ENCODE assay signal across 26 cellular contexts in genomic region chr20:60035-60918, GRCh38. TPM values are rescaled to one million over a fixed set of nuclear protein-coding genes. Genes with fewer than 3 reads are reported as not detected.
"Had no signal": no experiment of that assay in that cellular context is flagged by ENCODE, and none has a peak within 500 bp of the region (broad histone marks: within the 10 kb centered on the region; RNA-seq: fewer than 3 reads in every experiment).

No MANE protein-coding gene starts in this region.

- H3K27ac ChIP-seq: colonic mucosa, esophagus muscularis mucosa, ovary, right lobe of liver, suprapubic skin, transverse colon had no signal

- H3K27ac Mint-ChIP-seq: activated CD8-positive, alpha-beta T cell treated with anti-CD3 and anti-CD28 coated beads, Interleukin-2, amount 10 ng/mL, durations not matched to agents 7 days and 5 days; activated naive CD4-positive, alpha-beta T cell treated with anti-CD3 and anti-CD28 coated beads for 36 hours; activated T-cell treated with anti-CD3 and anti-CD28 coated beads, Interleukin-2, amount 50 U/mL, for 24 hours; activated T-helper 2 cell treated with anti-CD3 and anti-CD28 coated beads, Interferon-gamma antibody, Interleukin-2, Interleukin-4, amounts not matched to agents 10 μg/mL and 5 μg/mL and 100 μg/mL, durations not matched to agents 14 hours and 24 hours and 36 hours; brain; natural killer cell; stimulated activated naive CD8-positive, alpha-beta T cell treated with anti-CD3 and anti-CD28 coated beads, Interleukin-15, amount 100 ng/mL, for 72 hours had no signal

- H3K27me3 Mint-ChIP-seq: activated T-cell treated with anti-CD3 and anti-CD28 coated beads, Interleukin-2, amount 50 U/mL, for 24 hours; brain; stimulated activated naive CD8-positive, alpha-beta T cell treated with anti-CD3 and anti-CD28 coated beads, Interleukin-15, amount 100 ng/mL, for 72 hours had no signal

- FAIRE-seq: endometrium, keratinocyte had no signal

- H3K4me3 ChIP-seq: colonic mucosa, esophagus muscularis mucosa, lung, ovary, right lobe of liver, smooth muscle cell, suprapubic skin, transverse colon had no signal

- DNase-seq: activated CD4-positive, alpha-beta T cell treated with anti-CD3 and anti-CD28 coated beads for 48 hours; activated CD4-positive, CD25-positive, alpha-beta regulatory T cell; activated CD8-positive, alpha-beta T cell treated with anti-CD3 and anti-CD28 coated beads, Interleukin-2, amount 10 ng/mL, durations not matched to agents 7 days and 5 days; activated naive CD4-positive, alpha-beta T cell treated with anti-CD3 and anti-CD28 coated beads for 36 hours; activated T-cell treated with anti-CD3 and anti-CD28 coated beads, Interleukin-2, amount 50 U/mL, for 24 hours; caudate nucleus; colonic mucosa; foreskin melanocyte; hypothalamus; natural killer cell; ovary; right lobe of liver; stimulated activated CD4-positive, alpha-beta T cell treated with anti-CD3 and anti-CD28 coated beads, Interleukin-4, amount 100 ng/mL, for 1 hour; stimulated activated naive CD8-positive, alpha-beta T cell treated with anti-CD3 and anti-CD28 coated beads, Interleukin-15, amount 100 ng/mL, for 72 hours; T-helper 9 cell; transverse colon had no signal

- ATAC-seq: activated CD8-positive, alpha-beta T cell treated with anti-CD3 and anti-CD28 coated beads, Interleukin-2, amount 10 ng/mL, durations not matched to agents 7 days and 5 days; left lobe of liver; stimulated activated naive CD8-positive, alpha-beta T cell treated with anti-CD3 and anti-CD28 coated beads, Interleukin-15, amount 100 ng/mL, for 72 hours had no signal

- H3K9me3 ChIP-seq: colonic mucosa, esophagus muscularis mucosa, right lobe of liver, transverse colon had no signal

- H3K9me3 Mint-ChIP-seq: activated naive CD4-positive, alpha-beta T cell treated with anti-CD3 and anti-CD28 coated beads for 36 hours; activated T-cell treated with anti-CD3 and anti-CD28 coated beads, Interleukin-2, amount 50 U/mL, for 24 hours; activated T-helper 2 cell treated with anti-CD3 and anti-CD28 coated beads, Interferon-gamma antibody, Interleukin-2, Interleukin-4, amounts not matched to agents 10 μg/mL and 5 μg/mL and 100 μg/mL, durations not matched to agents 14 hours and 24 hours and 36 hours; brain; natural killer cell; stimulated activated naive CD8-positive, alpha-beta T cell treated with anti-CD3 and anti-CD28 coated beads, Interleukin-15, amount 100 ng/mL, for 72 hours had no signal

- H3K4me1 Mint-ChIP-seq: brain; natural killer cell; stimulated activated naive CD8-positive, alpha-beta T cell treated with anti-CD3 and anti-CD28 coated beads, Interleukin-15, amount 100 ng/mL, for 72 hours had no signal

- H3K36me3 Mint-ChIP-seq: brain, natural killer cell had no signal

- H3K4me1 ChIP-seq: colonic mucosa, esophagus muscularis mucosa, right lobe of liver, suprapubic skin, transverse colon had no signal

- H3K36me3 ChIP-seq: colonic mucosa, esophagus muscularis mucosa, ovary, right lobe of liver, suprapubic skin, transverse colon had no signal

- H3K4me3 Mint-ChIP-seq: activated CD8-positive, alpha-beta T cell treated with anti-CD3 and anti-CD28 coated beads, Interleukin-2, amount 10 ng/mL, durations not matched to agents 7 days and 5 days; activated naive CD4-positive, alpha-beta T cell treated with anti-CD3 and anti-CD28 coated beads for 36 hours; activated T-cell treated with anti-CD3 and anti-CD28 coated beads, Interleukin-2, amount 50 U/mL, for 24 hours; brain; natural killer cell; stimulated activated naive CD8-positive, alpha-beta T cell treated with anti-CD3 and anti-CD28 coated beads, Interleukin-15, amount 100 ng/mL, for 72 hours had no signal

- H3K27me3 ChIP-seq: colonic mucosa, ovary, right lobe of liver, suprapubic skin, transverse colon had no signal

RNA-seq across cellular contexts. Expression of gene DEFB125, which starts 27.2 kb away (rescaled TPM):
- total RNA-seq: activated CD8-positive, alpha-beta T cell treated with anti-CD3 and anti-CD28 coated beads, Interleukin-2, amount 10 ng/mL, durations not matched to agents 7 days and 5 days; activated naive CD4-positive, alpha-beta T cell treated with anti-CD3 and anti-CD28 coated beads for 36 hours; activated T-helper 2 cell treated with anti-CD3 and anti-CD28 coated beads, Interferon-gamma antibody, Interleukin-2, Interleukin-4, amounts not matched to agents 10 μg/mL and 5 μg/mL and 100 μg/mL, durations not matched to agents 14 hours and 24 hours and 36 hours; colonic mucosa; esophagus muscularis mucosa; left lobe of liver; lung; natural killer cell; ovary; pulmonary artery endothelial cell; right lobe of liver; smooth muscle cell; suprapubic skin; transverse colon had no signal
